In genomic region chr14:102079700-102079979, GRCh38 we compare ENCODE assay signal across 1 cellular context.
TF ChIP-seq lines count a peak whose summit lies in the region.

No MANE protein-coding gene starts in this region.

TF ChIP-seq in GM12878, 131 proteins besides CTCF, POLR2A, EP300 and RAD21 (continued from another document):
- TF ChIP-seq DPF2 (IDR thresholded peaks at IDR 0.05): no peak
- no peak for TF ChIP-seq CHD1 (IDR thresholded peaks at IDR 0.05; ENCODE audit: low read depth, low read length)
- no peak for TF ChIP-seq SRF (IDR thresholded peaks at IDR 0.05; ENCODE audit: low read depth in 2 of 2, low read length in 2 of 2)
TF ChIP-seq in GM12878: peak in this region for 0.
